ENCODE assay signal across 1 cellular context in the genomic region with DNA sequence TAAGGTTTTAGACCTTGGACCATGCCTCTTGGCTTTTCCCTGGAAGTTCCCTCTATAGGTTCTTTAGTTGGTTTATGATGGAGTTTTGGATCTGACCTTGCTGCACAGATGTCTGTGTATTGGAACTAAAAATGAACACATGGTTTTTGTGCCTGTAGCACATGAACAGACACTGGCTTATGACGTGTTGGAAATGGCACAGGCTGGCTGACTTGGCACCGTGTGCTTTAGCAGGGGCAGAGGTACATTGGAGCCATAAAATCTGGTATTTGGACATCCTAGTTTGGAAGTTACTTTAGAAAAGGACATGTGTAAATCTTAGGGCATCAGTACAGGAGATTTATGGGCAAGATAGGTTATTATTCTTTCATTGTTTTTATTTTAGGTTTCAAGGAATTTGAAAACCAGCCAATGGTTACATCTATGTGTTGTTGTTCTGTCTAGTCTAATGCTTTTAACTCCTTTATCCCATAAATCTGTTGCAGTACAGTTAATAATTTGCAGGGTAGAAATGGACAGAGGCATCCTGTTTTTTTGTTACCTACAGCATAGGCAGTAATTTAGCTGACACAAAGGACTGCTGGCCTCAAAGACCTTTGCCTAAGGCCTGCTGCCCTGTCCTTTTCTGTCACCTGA.
TF ChIP-seq lines count a peak whose summit lies in the region.

No MANE protein-coding gene starts in this region.

TF ChIP-seq in SK-N-SH treated with all-trans-retinoic acid at 6 μM for 48 hours, 23 proteins besides CTCF, POLR2A, EP300 and RAD21:
- no peak for TF ChIP-seq ESRRG (CRISPR knock-in tag; IDR thresholded peaks at IDR 0.05)
- peak; percentile 61 for TF ChIP-seq ISL1 (CRISPR knock-in tag; IDR thresholded peaks at IDR 0.05)
